In genomic region chr9:7976856-7977255, GRCh38 we compare ENCODE assay signal across 10 cellular contexts.
A peak's percentile ranks its signal among the peaks of the same experiment; 100 is the strongest.
DNase-seq lines count a peak whose midpoint lies in the region; ATAC-seq and TF ChIP-seq lines count a peak whose summit lies in the region.
"Had no signal": no experiment of that assay in that cellular context is flagged by ENCODE, and none has a peak within 500 bp of the region (broad histone marks: within the 10 kb centered on the region; RNA-seq: fewer than 3 reads in every experiment).

No MANE protein-coding gene starts in this region.

- no peak overlapping the region for H2AFZ ChIP-seq in GM23338

- H3K9me2 ChIP-seq in DOHH2 (replicated peaks; ENCODE audit: control insufficient read depth, low read length) (no peaks in the 10 kb centered on the region), GM23338 (ENCODE audit: insufficient read depth) (0 out of 2 replicates have a peak, but pooled peaks cover 3% of the 10 kb centered on the region)

- TF ChIP-seq CTCF in DOHH2 (IDR thresholded peaks at IDR 0.05; ENCODE audit: low read depth, low read length, poor library complexity, severe bottlenecking) (no peak), GM23338 (conservative IDR thresholded peaks at IDR 0.05; ENCODE audit: low read depth in 2 of 2) (no peak)

- peak overlapping the region; percentile 66 for H3K4me3 ChIP-seq in DOHH2 (ENCODE audit: low read length)
- no peak overlapping the region for H3K4me3 ChIP-seq in GM23338

- H3K4me1 Mint-ChIP-seq in GM23338 = peaks cover 18% of the 10 kb centered on the region; the same call in 2 of the 3 replicates
- peaks cover 69 to 78% of the 10 kb centered on the region in 2 donors for H3K4me1 Mint-ChIP-seq in immature natural killer cell

- H3K27ac Mint-ChIP-seq in GM23338 (peak overlapping the region; percentile 9; the same call in 1 of the 2 replicates), immature natural killer cell (peak overlapping the region; percentile 83 to 96 (median 93))

- H3K9me3 Mint-ChIP-seq in GM23338 = no peaks in the 10 kb centered on the region
- no peaks in the 10 kb centered on the region for H3K9me3 Mint-ChIP-seq in immature natural killer cell

- no peak for DNase-seq in GM23338 (ENCODE audit: low spot score)
- DNase-seq in OCI-M1 (lab: John Stamatoyannopoulos, UW) = peak; percentile 98
- no peak for DNase-seq in immature natural killer cell
- DNase-seq in effector CD4-positive, alpha-beta T cell = no peak
- DNase-seq in NAMALWA (ENCODE audit: low spot score) = no peak
- DNase-seq: NCI-H2029 treated with DMSO at 0.1 percent for 48 hours had no signal

- H3F3A ChIP-seq in DOHH2 (ENCODE audit: control insufficient read depth, insufficient read depth) = peaks cover 23% of the 10 kb centered on the region
- H3F3A ChIP-seq in GM23338 (replicated peaks; ENCODE audit: low read depth) = no peaks in the 10 kb centered on the region

- no peaks in the 10 kb centered on the region for H4K20me1 ChIP-seq in DOHH2 (ENCODE audit: control insufficient read depth, insufficient read depth, low read depth, low read length)
- H4K20me1 ChIP-seq in GM23338 (replicated peaks; ENCODE audit: insufficient read depth) = no peaks in the 10 kb centered on the region

- H3K36me3 Mint-ChIP-seq in GM23338 (ENCODE audit: low read depth) (no peaks in the 10 kb centered on the region), immature natural killer cell (peaks cover 0 to 8% (median 0%) of the 10 kb centered on the region in 3 donors)

- ATAC-seq in GM23338 (no peak), HG03342 (IDR thresholded peaks at IDR 0.05; ENCODE audit: unreplicated experiment) (no peak), GM18870 (IDR thresholded peaks at IDR 0.05; ENCODE audit: unreplicated experiment) (no peak)
- ATAC-seq: Panc1 had no signal

- H3K4me3 Mint-ChIP-seq in GM23338 (no peak overlapping the region), immature natural killer cell (peak overlapping the region; percentile 60 to 87 (median 74))

- H3K27me3 ChIP-seq in DOHH2 (ENCODE audit: control insufficient read depth, low read length) (no peaks in the 10 kb centered on the region), GM23338 (ENCODE audit: insufficient read depth) (no peaks in the 10 kb centered on the region)

- H3K36me3 ChIP-seq in DOHH2 (ENCODE audit: control insufficient read depth, low read length) = peaks cover 30% of the 10 kb centered on the region
- H3K36me3 ChIP-seq in GM23338 (ENCODE audit: insufficient read depth) = no peaks in the 10 kb centered on the region

- no peaks in the 10 kb centered on the region for H3K9me3 ChIP-seq in DOHH2 (ENCODE audit: control insufficient read depth, insufficient read depth, low read length)

- H3K4me1 ChIP-seq in DOHH2 (ENCODE audit: control insufficient read depth, low read length) (peaks cover 89% of the 10 kb centered on the region), GM23338 (ENCODE audit: insufficient read depth) (peaks cover 6% of the 10 kb centered on the region; the same call in 1 of the 2 replicates)

- H3K79me2 ChIP-seq in DOHH2 (ENCODE audit: control insufficient read depth, low read length) (no peaks in the 10 kb centered on the region), GM23338 (replicated peaks; ENCODE audit: insufficient read depth) (no peaks in the 10 kb centered on the region)

- H3K27me3 Mint-ChIP-seq in GM23338 (ENCODE audit: insufficient read depth, low read depth, poor library complexity) = peaks cover 1% of the 10 kb centered on the region
- H3K27me3 Mint-ChIP-seq in immature natural killer cell (ENCODE audit: low read depth in 3 of 3) = peaks cover 12 to 21% (median 13%) of the 10 kb centered on the region in 3 donors

- H3K4me2 ChIP-seq in DOHH2 (ENCODE audit: low read length) (peak overlapping the region; percentile 91), GM23338 (no peak overlapping the region)

- H3K27ac ChIP-seq in DOHH2 (ENCODE audit: low read depth, low read length) = peak overlapping the region; percentile 98
- H3K27ac ChIP-seq in GM23338 (ENCODE audit: low read depth) = no peak overlapping the region

TF ChIP-seq in GM23338, 12 proteins besides CTCF, POLR2A, EP300 and RAD21 (continues in another document):
- TF ChIP-seq EZH2 (IDR thresholded peaks at IDR 0.05; ENCODE audit: low read depth, unreplicated experiment) = no peak
- TF ChIP-seq ZNF462 (CRISPR knock-in tag; IDR thresholded peaks at IDR 0.05) = no peak
- no peak for TF ChIP-seq CREB1 (CRISPR knock-in tag; IDR thresholded peaks at IDR 0.05; ENCODE audit: low read depth)
- no peak for TF ChIP-seq JUNB (IDR thresholded peaks at IDR 0.05; ENCODE audit: unreplicated experiment)
- TF ChIP-seq ZNF331 (CRISPR knock-in tag; IDR thresholded peaks at IDR 0.05; ENCODE audit: low read depth) = no peak
- TF ChIP-seq ETS1 (IDR thresholded peaks at IDR 0.05) = no peak
- TF ChIP-seq EZH2phosphoT487 (IDR thresholded peaks at IDR 0.05; ENCODE audit: unreplicated experiment) = no peak
- no peak for TF ChIP-seq ZNF114 (CRISPR knock-in tag; IDR thresholded peaks at IDR 0.05)
- TF ChIP-seq STAT1 (IDR thresholded peaks at IDR 0.05; ENCODE audit: unreplicated experiment) = no peak
- TF ChIP-seq POLR2AphosphoS5 (IDR thresholded peaks at IDR 0.05; ENCODE audit: low read depth) = no peak
- TF ChIP-seq NANOG (IDR thresholded peaks at IDR 0.05; ENCODE audit: borderline replicate concordance) = no peak
